ENCODE assay signal across 26 cellular contexts in genomic region chr4:180377741-180378140, GRCh38.
"Had no signal": no experiment of that assay in that cellular context is flagged by ENCODE, and none has a peak within 500 bp of the region (broad histone marks: within the 10 kb centered on the region; RNA-seq: fewer than 3 reads in every experiment).

No MANE protein-coding gene starts in this region.

- H3K36me3 ChIP-seq: gastroesophageal sphincter, left ventricle myocardium inferior, right atrium auricular region, suprapubic skin, tibial artery, upper lobe of right lung, WERI-Rb-1 had no signal

- DNase-seq: activated CD4-positive, alpha-beta T cell treated with anti-CD3 and anti-CD28 coated beads for 48 hours; activated CD4-positive, alpha-beta T cell treated with anti-CD3 and anti-CD28 coated beads, Interleukin-2, amount 50 U/mL, for 48 hours; activated CD8-positive, alpha-beta memory T cell treated with anti-CD3 and anti-CD28 coated beads for 24 hours; activated gamma-delta T cell treated with Interleukin-2 at 50 U/mL for 16 hours; activated naive CD4-positive, alpha-beta T cell treated with anti-CD3 and anti-CD28 coated beads, Interleukin-2, amount 50 U/mL, for 16 hours; activated T-cell treated with anti-CD3 and anti-CD28 coated beads, Interleukin-2, amount 50 U/mL, for 1 hour; caudate nucleus; endodermal cell; islet precursor cell; left ventricle myocardium inferior; mucosa of descending colon; stimulated activated CD4-positive, alpha-beta T cell treated with anti-CD3 and anti-CD28 coated beads, Interleukin-15, amount 100 ng/mL, for 24 hours; stimulated activated naive CD4-positive, alpha-beta T cell; T-helper 17 cell; T1000; tibial artery; upper lobe of right lung; WERI-Rb-1 had no signal

- ATAC-seq: activated CD4-positive, CD25-positive, alpha-beta regulatory T cell treated with anti-CD3 and anti-CD28 coated beads, Interleukin-2, amount 50 U/mL, for 24 hours; esophagus mucosa; gastroesophageal sphincter; mucosa of descending colon; natural killer cell treated with Interleukin-12 subunit alpha and Interleukin-12 subunit beta and Interleukin-15 and Interleukin-18, amount 100 ng/mL, for 72 hours; T-helper 17 cell; upper lobe of right lung had no signal

- H3K79me2 ChIP-seq: hepatocyte had no signal

- H3K4me2 ChIP-seq: hepatocyte had no signal

- H3K4me1 ChIP-seq: gastroesophageal sphincter, left ventricle myocardium inferior, right atrium auricular region, suprapubic skin, tibial artery, upper lobe of right lung had no signal

- H3K9me3 ChIP-seq: gastroesophageal sphincter, left ventricle myocardium inferior, mucosa of descending colon, right atrium auricular region, suprapubic skin, tibial artery, upper lobe of right lung had no signal

- H3K27ac ChIP-seq: gastroesophageal sphincter, hepatocyte, left ventricle myocardium inferior, right atrium auricular region, suprapubic skin, tibial artery, upper lobe of right lung, WERI-Rb-1 had no signal

- H3K27me3 ChIP-seq: gastroesophageal sphincter, hepatocyte, right atrium auricular region, suprapubic skin, tibial artery, upper lobe of right lung had no signal

- H2AFZ ChIP-seq: hepatocyte had no signal

- H3K4me3 ChIP-seq: gastroesophageal sphincter, hepatocyte, left ventricle myocardium inferior, lung, mucosa of descending colon, right atrium auricular region, suprapubic skin, tibial artery, upper lobe of right lung had no signal
